ENCODE assay signal across 2 cellular contexts in the genomic region with DNA sequence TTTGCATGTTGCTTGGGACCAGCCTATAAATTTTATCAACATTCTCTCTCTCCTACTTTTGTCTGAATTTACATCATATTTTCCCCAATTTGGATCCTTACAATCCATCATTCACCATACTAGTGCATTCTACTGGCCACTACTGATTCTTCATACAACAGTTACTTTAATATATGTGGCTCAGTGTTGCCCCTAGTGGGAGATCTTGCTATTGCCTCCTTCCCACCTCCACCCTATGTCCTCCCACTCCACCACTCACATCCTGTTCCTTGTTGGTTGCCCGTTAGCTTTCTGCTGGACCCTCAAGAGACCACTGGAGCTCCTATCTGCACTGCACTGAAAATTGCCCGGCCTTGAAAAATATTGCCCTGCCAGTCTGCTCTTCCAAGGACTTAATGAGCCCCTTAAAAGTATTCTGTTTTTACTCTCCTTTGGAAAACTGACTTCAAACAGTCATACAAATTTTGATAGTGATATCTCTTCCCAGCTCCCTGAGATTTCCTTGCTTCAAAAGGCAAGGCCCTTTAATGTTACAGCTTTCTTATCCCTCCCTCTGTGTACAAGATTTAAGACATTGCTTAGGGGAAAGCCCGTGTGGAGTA.
TF ChIP-seq lines count a peak whose summit lies in the region.

No MANE protein-coding gene starts in this region.

TF ChIP-seq in GM23338, 12 proteins besides CTCF, POLR2A, EP300 and RAD21 (continued from another document):
- TF ChIP-seq, protein P1, sequence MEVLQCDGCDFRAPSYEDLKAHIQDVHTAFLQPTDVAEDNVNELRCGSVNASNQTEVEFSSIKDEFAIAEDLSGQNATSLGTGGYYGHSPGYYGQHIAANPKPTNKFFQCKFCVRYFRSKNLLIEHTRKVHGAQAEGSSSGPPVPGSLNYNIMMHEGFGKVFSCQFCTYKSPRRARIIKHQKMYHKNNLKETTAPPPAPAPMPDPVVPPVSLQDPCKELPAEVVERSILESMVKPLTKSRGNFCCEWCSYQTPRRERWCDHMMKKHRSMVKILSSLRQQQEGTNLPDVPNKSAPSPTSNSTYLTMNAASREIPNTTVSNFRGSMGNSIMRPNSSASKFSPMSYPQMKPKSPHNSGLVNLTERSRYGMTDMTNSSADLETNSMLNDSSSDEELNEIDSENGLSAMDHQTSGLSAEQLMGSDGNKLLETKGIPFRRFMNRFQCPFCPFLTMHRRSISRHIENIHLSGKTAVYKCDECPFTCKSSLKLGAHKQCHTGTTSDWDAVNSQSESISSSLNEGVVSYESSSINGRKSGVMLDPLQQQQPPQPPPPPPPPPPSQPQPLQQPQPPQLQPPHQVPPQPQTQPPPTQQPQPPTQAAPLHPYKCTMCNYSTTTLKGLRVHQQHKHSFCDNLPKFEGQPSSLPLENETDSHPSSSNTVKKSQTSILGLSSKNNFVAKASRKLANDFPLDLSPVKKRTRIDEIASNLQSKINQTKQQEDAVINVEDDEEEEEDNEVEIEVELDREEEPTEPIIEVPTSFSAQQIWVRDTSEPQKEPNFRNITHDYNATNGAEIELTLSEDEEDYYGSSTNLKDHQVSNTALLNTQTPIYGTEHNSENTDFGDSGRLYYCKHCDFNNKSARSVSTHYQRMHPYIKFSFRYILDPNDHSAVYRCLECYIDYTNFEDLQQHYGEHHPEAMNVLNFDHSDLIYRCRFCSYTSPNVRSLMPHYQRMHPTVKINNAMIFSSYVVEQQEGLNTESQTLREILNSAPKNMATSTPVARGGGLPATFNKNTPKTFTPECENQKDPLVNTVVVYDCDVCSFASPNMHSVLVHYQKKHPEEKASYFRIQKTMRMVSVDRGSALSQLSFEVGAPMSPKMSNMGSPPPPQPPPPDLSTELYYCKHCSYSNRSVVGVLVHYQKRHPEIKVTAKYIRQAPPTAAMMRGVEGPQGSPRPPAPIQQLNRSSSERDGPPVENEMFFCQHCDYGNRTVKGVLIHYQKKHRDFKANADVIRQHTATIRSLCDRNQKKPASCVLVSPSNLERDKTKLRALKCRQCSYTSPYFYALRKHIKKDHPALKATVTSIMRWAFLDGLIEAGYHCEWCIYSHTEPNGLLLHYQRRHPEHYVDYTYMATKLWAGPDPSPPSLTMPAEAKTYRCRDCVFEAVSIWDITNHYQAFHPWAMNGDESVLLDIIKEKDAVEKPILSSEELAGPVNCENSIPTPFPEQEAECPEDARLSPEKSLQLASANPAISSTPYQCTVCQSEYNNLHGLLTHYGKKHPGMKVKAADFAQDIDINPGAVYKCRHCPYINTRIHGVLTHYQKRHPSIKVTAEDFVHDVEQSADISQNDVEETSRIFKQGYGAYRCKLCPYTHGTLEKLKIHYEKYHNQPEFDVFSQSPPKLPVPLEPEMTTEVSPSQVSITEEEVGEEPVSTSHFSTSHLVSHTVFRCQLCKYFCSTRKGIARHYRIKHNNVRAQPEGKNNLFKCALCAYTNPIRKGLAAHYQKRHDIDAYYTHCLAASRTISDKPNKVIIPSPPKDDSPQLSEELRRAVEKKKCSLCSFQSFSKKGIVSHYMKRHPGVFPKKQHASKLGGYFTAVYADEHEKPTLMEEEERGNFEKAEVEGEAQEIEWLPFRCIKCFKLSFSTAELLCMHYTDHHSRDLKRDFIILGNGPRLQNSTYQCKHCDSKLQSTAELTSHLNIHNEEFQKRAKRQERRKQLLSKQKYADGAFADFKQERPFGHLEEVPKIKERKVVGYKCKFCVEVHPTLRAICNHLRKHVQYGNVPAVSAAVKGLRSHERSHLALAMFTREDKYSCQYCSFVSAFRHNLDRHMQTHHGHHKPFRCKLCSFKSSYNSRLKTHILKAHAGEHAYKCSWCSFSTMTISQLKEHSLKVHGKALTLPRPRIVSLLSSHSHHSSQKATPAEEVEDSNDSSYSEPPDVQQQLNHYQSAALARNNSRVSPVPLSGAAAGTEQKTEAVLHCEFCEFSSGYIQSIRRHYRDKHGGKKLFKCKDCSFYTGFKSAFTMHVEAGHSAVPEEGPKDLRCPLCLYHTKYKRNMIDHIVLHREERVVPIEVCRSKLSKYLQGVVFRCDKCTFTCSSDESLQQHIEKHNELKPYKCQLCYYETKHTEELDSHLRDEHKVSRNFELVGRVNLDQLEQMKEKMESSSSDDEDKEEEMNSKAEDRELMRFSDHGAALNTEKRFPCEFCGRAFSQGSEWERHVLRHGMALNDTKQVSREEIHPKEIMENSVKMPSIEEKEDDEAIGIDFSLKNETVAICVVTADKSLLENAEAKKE (CRISPR knock-in tag; IDR thresholded peaks at IDR 0.05) = 0 out of 2 replicates have a peak, but pooled peaks have one; percentile 31
- no peak for TF ChIP-seq POLR2AphosphoS5 (IDR thresholded peaks at IDR 0.05; ENCODE audit: low read depth)

TF ChIP-seq in WTC11, 78 proteins besides CTCF, POLR2A, EP300 and RAD21 (continued from another document):
- TF ChIP-seq, protein P2, sequence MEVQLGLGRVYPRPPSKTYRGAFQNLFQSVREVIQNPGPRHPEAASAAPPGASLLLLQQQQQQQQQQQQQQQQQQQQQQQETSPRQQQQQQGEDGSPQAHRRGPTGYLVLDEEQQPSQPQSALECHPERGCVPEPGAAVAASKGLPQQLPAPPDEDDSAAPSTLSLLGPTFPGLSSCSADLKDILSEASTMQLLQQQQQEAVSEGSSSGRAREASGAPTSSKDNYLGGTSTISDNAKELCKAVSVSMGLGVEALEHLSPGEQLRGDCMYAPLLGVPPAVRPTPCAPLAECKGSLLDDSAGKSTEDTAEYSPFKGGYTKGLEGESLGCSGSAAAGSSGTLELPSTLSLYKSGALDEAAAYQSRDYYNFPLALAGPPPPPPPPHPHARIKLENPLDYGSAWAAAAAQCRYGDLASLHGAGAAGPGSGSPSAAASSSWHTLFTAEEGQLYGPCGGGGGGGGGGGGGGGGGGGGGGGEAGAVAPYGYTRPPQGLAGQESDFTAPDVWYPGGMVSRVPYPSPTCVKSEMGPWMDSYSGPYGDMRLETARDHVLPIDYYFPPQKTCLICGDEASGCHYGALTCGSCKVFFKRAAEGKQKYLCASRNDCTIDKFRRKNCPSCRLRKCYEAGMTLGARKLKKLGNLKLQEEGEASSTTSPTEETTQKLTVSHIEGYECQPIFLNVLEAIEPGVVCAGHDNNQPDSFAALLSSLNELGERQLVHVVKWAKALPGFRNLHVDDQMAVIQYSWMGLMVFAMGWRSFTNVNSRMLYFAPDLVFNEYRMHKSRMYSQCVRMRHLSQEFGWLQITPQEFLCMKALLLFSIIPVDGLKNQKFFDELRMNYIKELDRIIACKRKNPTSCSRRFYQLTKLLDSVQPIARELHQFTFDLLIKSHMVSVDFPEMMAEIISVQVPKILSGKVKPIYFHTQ (CRISPR knock-in tag; IDR thresholded peaks at IDR 0.05) = no peak
- TF ChIP-seq SMAD4 (CRISPR knock-in tag; IDR thresholded peaks at IDR 0.05) = no peak
- no peak for TF ChIP-seq EMX1 (CRISPR knock-in tag; IDR thresholded peaks at IDR 0.05)
- TF ChIP-seq NFYB (CRISPR knock-in tag; conservative IDR thresholded peaks at IDR 0.05; ENCODE audit: low read depth) = no peak
- no peak for TF ChIP-seq ZNF138 (CRISPR knock-in tag; conservative IDR thresholded peaks at IDR 0.05)
- TF ChIP-seq, protein P3, sequence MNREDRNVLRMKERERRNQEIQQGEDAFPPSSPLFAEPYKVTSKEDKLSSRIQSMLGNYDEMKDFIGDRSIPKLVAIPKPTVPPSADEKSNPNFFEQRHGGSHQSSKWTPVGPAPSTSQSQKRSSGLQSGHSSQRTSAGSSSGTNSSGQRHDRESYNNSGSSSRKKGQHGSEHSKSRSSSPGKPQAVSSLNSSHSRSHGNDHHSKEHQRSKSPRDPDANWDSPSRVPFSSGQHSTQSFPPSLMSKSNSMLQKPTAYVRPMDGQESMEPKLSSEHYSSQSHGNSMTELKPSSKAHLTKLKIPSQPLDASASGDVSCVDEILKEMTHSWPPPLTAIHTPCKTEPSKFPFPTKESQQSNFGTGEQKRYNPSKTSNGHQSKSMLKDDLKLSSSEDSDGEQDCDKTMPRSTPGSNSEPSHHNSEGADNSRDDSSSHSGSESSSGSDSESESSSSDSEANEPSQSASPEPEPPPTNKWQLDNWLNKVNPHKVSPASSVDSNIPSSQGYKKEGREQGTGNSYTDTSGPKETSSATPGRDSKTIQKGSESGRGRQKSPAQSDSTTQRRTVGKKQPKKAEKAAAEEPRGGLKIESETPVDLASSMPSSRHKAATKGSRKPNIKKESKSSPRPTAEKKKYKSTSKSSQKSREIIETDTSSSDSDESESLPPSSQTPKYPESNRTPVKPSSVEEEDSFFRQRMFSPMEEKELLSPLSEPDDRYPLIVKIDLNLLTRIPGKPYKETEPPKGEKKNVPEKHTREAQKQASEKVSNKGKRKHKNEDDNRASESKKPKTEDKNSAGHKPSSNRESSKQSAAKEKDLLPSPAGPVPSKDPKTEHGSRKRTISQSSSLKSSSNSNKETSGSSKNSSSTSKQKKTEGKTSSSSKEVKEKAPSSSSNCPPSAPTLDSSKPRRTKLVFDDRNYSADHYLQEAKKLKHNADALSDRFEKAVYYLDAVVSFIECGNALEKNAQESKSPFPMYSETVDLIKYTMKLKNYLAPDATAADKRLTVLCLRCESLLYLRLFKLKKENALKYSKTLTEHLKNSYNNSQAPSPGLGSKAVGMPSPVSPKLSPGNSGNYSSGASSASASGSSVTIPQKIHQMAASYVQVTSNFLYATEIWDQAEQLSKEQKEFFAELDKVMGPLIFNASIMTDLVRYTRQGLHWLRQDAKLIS (CRISPR knock-in tag; IDR thresholded peaks at IDR 0.05; ENCODE audit: borderline replicate concordance) = no peak
- no peak for TF ChIP-seq ZNF263 (CRISPR knock-in tag; IDR thresholded peaks at IDR 0.05; ENCODE audit: low read depth)
- TF ChIP-seq, protein P4, sequence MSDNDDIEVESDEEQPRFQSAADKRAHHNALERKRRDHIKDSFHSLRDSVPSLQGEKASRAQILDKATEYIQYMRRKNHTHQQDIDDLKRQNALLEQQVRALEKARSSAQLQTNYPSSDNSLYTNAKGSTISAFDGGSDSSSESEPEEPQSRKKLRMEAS (CRISPR knock-in tag; IDR thresholded peaks at IDR 0.05) = no peak
- TF ChIP-seq HMGA2 (CRISPR knock-in tag; IDR thresholded peaks at IDR 0.05) = no peak
- TF ChIP-seq NR1H2 (CRISPR knock-in tag; IDR thresholded peaks at IDR 0.05) = no peak
- no peak for TF ChIP-seq SP1 (CRISPR knock-in tag; conservative IDR thresholded peaks at IDR 0.05)
- TF ChIP-seq ZNF671 (CRISPR knock-in tag; IDR thresholded peaks at IDR 0.05) = no peak
- TF ChIP-seq KAT7 (CRISPR knock-in tag; IDR thresholded peaks at IDR 0.05; ENCODE audit: borderline replicate concordance) = no peak
